2 cellular contexts compared by ENCODE assay signal in the genomic region with DNA sequence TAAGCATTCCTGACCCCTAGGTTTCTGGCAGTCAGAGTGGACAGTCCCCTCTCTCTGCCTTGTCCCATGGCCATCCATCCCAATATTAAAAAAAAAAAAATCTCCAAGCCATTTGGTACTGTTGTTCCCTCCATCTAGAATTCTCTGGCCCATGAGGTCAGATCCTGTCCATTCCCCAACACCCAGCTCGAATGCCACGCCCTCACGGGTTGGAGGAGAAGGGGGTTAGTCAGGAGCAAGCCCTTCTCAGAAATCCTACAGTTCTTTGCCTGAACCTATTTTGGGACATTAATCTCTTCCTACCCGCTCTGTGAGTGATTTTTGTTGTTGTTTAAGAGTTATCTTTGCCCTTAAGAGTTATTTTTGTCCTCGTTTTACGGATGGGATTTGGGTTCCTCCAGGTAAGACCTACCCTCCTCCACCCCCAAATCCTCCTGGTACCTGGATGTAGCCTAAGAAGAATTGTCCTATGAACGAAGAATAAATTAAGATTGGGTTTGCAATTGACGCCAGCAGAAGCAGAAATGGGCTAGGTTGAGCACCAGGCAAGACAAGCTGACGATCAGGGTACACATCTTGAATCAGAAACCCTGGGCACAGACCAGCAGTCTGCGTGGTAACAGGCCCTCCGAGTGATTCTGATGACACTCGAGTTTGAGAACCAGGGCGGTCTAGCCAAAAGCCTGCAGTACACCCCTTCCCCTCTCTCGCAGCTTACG.
TF ChIP-seq lines count a peak whose summit lies in the region.

No MANE protein-coding gene starts in this region.

TF ChIP-seq in SK-N-SH, 30 proteins besides CTCF, POLR2A, EP300 and RAD21:
- TF ChIP-seq TEAD4 (IDR thresholded peaks at IDR 0.05; ENCODE audit: borderline replicate concordance, insufficient read depth), result no peak
- TF ChIP-seq GABPA (IDR thresholded peaks at IDR 0.05; ENCODE audit: low read depth), result no peak
- TF ChIP-seq POLR2AphosphoS5 (IDR thresholded peaks at IDR 0.05; ENCODE audit: low read depth, low read length), result no peak
- TF ChIP-seq MEF2A (IDR thresholded peaks at IDR 0.05; ENCODE audit: borderline replicate concordance, low read depth), result no peak
- no peak for TF ChIP-seq FOXM1 (IDR thresholded peaks at IDR 0.05; ENCODE audit: low read depth)

TF ChIP-seq in endothelial cell of umbilical vein, 7 proteins besides CTCF, POLR2A, EP300 and RAD21:
- TF ChIP-seq EZH2 (IDR thresholded peaks at IDR 0.05; ENCODE audit: borderline replicate concordance, low read depth, low read length, severe bottlenecking), result no peak
- no peak for TF ChIP-seq JUN (IDR thresholded peaks at IDR 0.05; ENCODE audit: borderline replicate concordance, insufficient read depth, insufficient read length, low read depth)
- no peak for TF ChIP-seq POLR2AphosphoS5 (IDR thresholded peaks at IDR 0.05; ENCODE audit: insufficient read depth, low read depth, low read length)
